In genomic region chr21:22796147-22796546, GRCh38 we compare ENCODE assay signal across 17 cellular contexts.
DNase-seq lines count a peak whose midpoint lies in the region; ATAC-seq, FAIRE-seq and TF ChIP-seq lines count a peak whose summit lies in the region.
"Had no signal": no experiment of that assay in that cellular context is flagged by ENCODE, and none has a peak within 500 bp of the region (broad histone marks: within the 10 kb centered on the region; RNA-seq: fewer than 3 reads in every experiment).

No MANE protein-coding gene starts in this region.

- no peak for DNase-seq in stimulated activated naive CD8-positive, alpha-beta T cell treated with anti-CD3 and anti-CD28 coated beads, Interleukin-15, amount 100 ng/mL, for 72 hours
- DNase-seq in stimulated activated naive CD8-positive, alpha-beta T cell treated with anti-CD3 and anti-CD28 coated beads, Interleukin-15, Interleukin-2, amounts not matched to agents 100 U/mL and 50 U/mL, for 24 hours: no peak
- DNase-seq in HepG2 (ENCODE audit: low spot score): no peak
- DNase-seq in T-cell: no peak
- DNase-seq in GM03348 (ENCODE audit: low spot score): no peak
- DNase-seq: ACHN; C1 segment of cervical spinal cord; Calu3; CD4-positive, alpha-beta T cell; DMS 273 treated with DMSO at 0.1 percent for 48 hours; GOT3; HFFc6 had no signal

- no peak for TF ChIP-seq CTCF in OCI-LY1 (IDR thresholded peaks at IDR 0.05; ENCODE audit: low read length)
- no peak for TF ChIP-seq CTCF in HepG2 (CRISPR knock-in tag; IDR thresholded peaks at IDR 0.05)

- H3K79me2 ChIP-seq in OCI-LY1 (ENCODE audit: insufficient read depth, low read length): no peaks in the 10 kb centered on the region
- H3K79me2 ChIP-seq in HepG2 (ENCODE audit: insufficient read depth, low read length): no peaks in the 10 kb centered on the region

- H3F3A ChIP-seq in OCI-LY1 (ENCODE audit: insufficient read depth, low read length): no peaks in the 10 kb centered on the region

- POLR2A ChIA-PET in HepG2 (lab: Yijun Ruan, JAX): no interaction called here
- POLR2A ChIA-PET in T-cell (lab: Charles Lee): no interaction called here

- FAIRE-seq in HepG2 (lab: Jason Lieb, UNC): no peak
- FAIRE-seq: GM12891, HTR-8/SVneo had no signal

- peaks cover 19% of the 10 kb centered on the region for H3K4me1 ChIP-seq in OCI-LY1 (ENCODE audit: insufficient read depth, low read length, severe bottlenecking)
- no peaks in the 10 kb centered on the region for H3K4me1 ChIP-seq in HepG2 (ENCODE audit: insufficient read depth, low read length)
- H3K4me1 ChIP-seq: HAP-1 had no signal

- WGBS in HepG2 (ENCODE audit: low lambda C conversion rate): 21% methylated on average over 8 of the region's 9 CpGs

- H3K9me3 Mint-ChIP-seq in stimulated activated naive CD8-positive, alpha-beta T cell treated with anti-CD3 and anti-CD28 coated beads, Interleukin-15, amount 100 ng/mL, for 72 hours: no peaks in the 10 kb centered on the region
- no peaks in the 10 kb centered on the region for H3K9me3 Mint-ChIP-seq in T-cell
- H3K9me3 Mint-ChIP-seq: CD4-positive, alpha-beta T cell had no signal

- peak overlapping the region in 1 of 2 donors; percentile 72 for H3K27ac Mint-ChIP-seq in stimulated activated naive CD8-positive, alpha-beta T cell treated with anti-CD3 and anti-CD28 coated beads, Interleukin-15, amount 100 ng/mL, for 72 hours
- no peak overlapping the region for H3K27ac Mint-ChIP-seq in T-cell
- H3K27ac Mint-ChIP-seq: CD4-positive, alpha-beta T cell; HFFc6 had no signal

- no peaks in the 10 kb centered on the region for H3K9me2 ChIP-seq in OCI-LY1 (ENCODE audit: low read depth, low read length)

- no peaks in the 10 kb centered on the region for H4K20me1 ChIP-seq in OCI-LY1 (ENCODE audit: insufficient read depth, low read length)
- H4K20me1 ChIP-seq in HepG2 (ENCODE audit: insufficient read depth, low read length): no peaks in the 10 kb centered on the region

- in situ Hi-C loops in HepG2 (cut with HindIII; ENCODE audit: extremely low pct_ligation_motif_present, low pct_unique_long_range_greater_than_20kb): loop anchor here (10.0 kb wide), 1 partner anchor 1631 kb away; no protein-coding TSS in a partner anchor

- H3K36me3 ChIP-seq in OCI-LY1 (ENCODE audit: insufficient read depth, low read length): no peaks in the 10 kb centered on the region
- H3K36me3 ChIP-seq in HepG2 (replicated peaks in 1 of 2; ENCODE audit: control insufficient read depth in 1 of 2, insufficient read depth in 2 of 2, low read length in 2 of 2): no peaks in the 10 kb centered on the region
- H3K36me3 ChIP-seq: HAP-1 had no signal

- no peaks in the 10 kb centered on the region for H3K4me1 Mint-ChIP-seq in stimulated activated naive CD8-positive, alpha-beta T cell treated with anti-CD3 and anti-CD28 coated beads, Interleukin-15, amount 100 ng/mL, for 72 hours
- peaks cover 0 to 2% (median 0%) of the 10 kb centered on the region in 3 donors for H3K4me1 Mint-ChIP-seq in T-cell

- no peak for TF ChIP-seq RAD21 in HepG2 (CRISPR knock-in tag; IDR thresholded peaks at IDR 0.05)

- CTCF ChIA-PET in HepG2 (lab: Yijun Ruan, JAX; ENCODE audit: low intra/inter-chr PET ratio, low total read pairs) (no interaction called here), T-cell (lab: Charles Lee) (interaction anchor here in 1 of 2 donors (0.6 kb wide), 1 partner anchor 1140 kb away, joined by 3 read pairs; no protein-coding TSS in a partner anchor)

- TF ChIP-seq EP300 in HepG2 (IDR thresholded peaks at IDR 0.05; ENCODE audit: low read depth in 2 of 2, low read length in 2 of 2): no peak
- TF ChIP-seq EP300 in HepG2 (CRISPR knock-in tag; IDR thresholded peaks at IDR 0.05; ENCODE audit: borderline replicate concordance): no peak

- ATAC-seq in stimulated activated naive CD8-positive, alpha-beta T cell treated with anti-CD3 and anti-CD28 coated beads, Interleukin-15, amount 100 ng/mL, for 72 hours: peak; percentile 31
- no peak for ATAC-seq in stimulated activated naive CD8-positive, alpha-beta T cell treated with anti-CD3 and anti-CD28 coated beads, Interleukin-15, Interleukin-2, amounts not matched to agents 100 U/mL and 50 U/mL, for 24 hours
- ATAC-seq in HepG2 (peak; percentile 48), T-cell (replicated peaks in 1 of 4) (no peak), HG02588 (IDR thresholded peaks at IDR 0.05; ENCODE audit: unreplicated experiment) (no peak)

- no TSS peak for BruUV-seq in HepG2 (replicated peaks; lab: Mats Ljungman, UMichigan)

- H3K4me3 Mint-ChIP-seq in stimulated activated naive CD8-positive, alpha-beta T cell treated with anti-CD3 and anti-CD28 coated beads, Interleukin-15, amount 100 ng/mL, for 72 hours: no peak overlapping the region
- no peak overlapping the region for H3K4me3 Mint-ChIP-seq in T-cell
- H3K4me3 Mint-ChIP-seq: CD4-positive, alpha-beta T cell had no signal

- H2AFZ ChIP-seq in OCI-LY1 (ENCODE audit: low read length): peak overlapping the region; percentile 29; the same call in 1 of the 2 replicates
- no peak overlapping the region for H2AFZ ChIP-seq in HepG2 (ENCODE audit: low read length)

- no peaks in the 10 kb centered on the region for H3K27me3 Mint-ChIP-seq in stimulated activated naive CD8-positive, alpha-beta T cell treated with anti-CD3 and anti-CD28 coated beads, Interleukin-15, amount 100 ng/mL, for 72 hours
- no peaks in the 10 kb centered on the region for H3K27me3 Mint-ChIP-seq in T-cell
- H3K27me3 Mint-ChIP-seq: CD4-positive, alpha-beta T cell had no signal

- no peaks in the 10 kb centered on the region for H3K27me3 ChIP-seq in OCI-LY1 (ENCODE audit: insufficient read depth, low read length)
- H3K27me3 ChIP-seq in HepG2 (ENCODE audit: control insufficient read depth in 1 of 2, insufficient read depth in 2 of 2, low read length in 2 of 2): no peaks in the 10 kb centered on the region

- H3K9ac ChIP-seq in OCI-LY1 (ENCODE audit: low read length): no peak overlapping the region
- H3K9ac ChIP-seq in HepG2 (ENCODE audit: insufficient read depth, low read depth, low read length): no peak overlapping the region

- H3K27ac ChIP-seq in OCI-LY1 (ENCODE audit: low read depth, low read length, poor library complexity, severe bottlenecking) (no peak overlapping the region), HepG2 (ENCODE audit: extremely low read length, insufficient read depth, low read length) (no peak overlapping the region)

- TF ChIP-seq POLR2A in HepG2 (IDR thresholded peaks at IDR 0.05; ENCODE audit: insufficient read depth in 1 of 2, low read depth in 2 of 2, low read length in 2 of 2): no peak

- H3K9me3 ChIP-seq in OCI-LY1 (ENCODE audit: low read length) (no peaks in the 10 kb centered on the region), HepG2 (ENCODE audit: low read length) (peaks cover 37% of the 10 kb centered on the region)
- H3K9me3 ChIP-seq: HAP-1 had no signal

- H3K36me3 Mint-ChIP-seq in T-cell: no peaks in the 10 kb centered on the region

- H3K4me3 ChIP-seq in OCI-LY1 (ENCODE audit: low read depth, low read length, poor library complexity, severe bottlenecking) (no peak overlapping the region), HepG2 (replicated peaks in 1 of 3; ENCODE audit: insufficient read depth in 1 of 3, low read depth in 2 of 3, low read length in 3 of 3) (no peak overlapping the region)
- H3K4me3 ChIP-seq: HAP-1 had no signal

- no peak overlapping the region for H3K4me2 ChIP-seq in OCI-LY1 (ENCODE audit: low read length)
- no peak overlapping the region for H3K4me2 ChIP-seq in HepG2 (ENCODE audit: low read depth, low read length)

- intact Hi-C loops in HepG2 (cut with micrococcal nuclease; ENCODE audit: unreplicated experiment): loop anchor here (10.0 kb wide), 1 partner anchor 1561 kb away; no protein-coding TSS in a partner anchor

TF ChIP-seq in HepG2, 621 proteins besides CTCF, POLR2A, EP300 and RAD21:
- no peak for TF ChIP-seq PLSCR1 (CRISPR knock-in tag; IDR thresholded peaks at IDR 0.05; ENCODE audit: borderline replicate concordance)
- no peak for TF ChIP-seq ZNF800 (CRISPR knock-in tag; IDR thresholded peaks at IDR 0.05)
- TF ChIP-seq CENPX (CRISPR knock-in tag; IDR thresholded peaks at IDR 0.05): no peak
- TF ChIP-seq TFDP1 (CRISPR knock-in tag; IDR thresholded peaks at IDR 0.05; ENCODE audit: borderline replicate concordance): no peak
TF ChIP-seq in HepG2: peak in this region for 0.

Comparison
In these comparisons a context has a peak if more than half of its experiments do, and no peak if none do; other contexts are left out.
1. ATAC-seq: peak in stimulated activated naive CD8-positive, alpha-beta T cell treated with anti-CD3 and anti-CD28 coated beads, Interleukin-15, amount 100 ng/mL, for 72 hours (single experiment) and HepG2 (single experiment); none in stimulated activated naive CD8-positive, alpha-beta T cell treated with anti-CD3 and anti-CD28 coated beads, Interleukin-15, Interleukin-2, amounts not matched to agents 100 U/mL and 50 U/mL, for 24 hours (single experiment), T-cell (0 of 4) and HG02588 (single experiment).